Comparison of ENCODE assay signal across 24 cellular contexts in genomic region chr18:56214706-56215105, GRCh38.
"Had no signal": no experiment of that assay in that cellular context is flagged by ENCODE, and none has a peak within 500 bp of the region (broad histone marks: within the 10 kb centered on the region; RNA-seq: fewer than 3 reads in every experiment).

No MANE protein-coding gene starts in this region.

- ATAC-seq: HepG2, Panc1, PC-3, T-cell had no signal

- H3K27ac ChIP-seq: KMS-11, RWPE1 had no signal

- DNase-seq: IMR-90, Kasumi-1, MM.1S, NCI-H1105, NCI-H1417, NCI-H1436 treated with DMSO at 0.1 percent for 48 hours, NCI-H1694, NCI-H187 treated with DMSO at 0.1 percent for 48 hours, NCI-H2029 treated with DMSO at 0.1 percent for 48 hours, NCI-H2171 treated with DMSO at 0.1 percent for 48 hours, NCI-H2227 treated with DMSO at 0.1 percent for 48 hours, NCI-H446, NCI-H510A, NCI-H524 treated with DMSO at 0.1 percent for 48 hours, NCI-H69, NCI-H774, PC-3, SHP77, SW 1271, T-cell had no signal

- H3K4me2 ChIP-seq: KMS-11 had no signal
